In the genomic region with DNA sequence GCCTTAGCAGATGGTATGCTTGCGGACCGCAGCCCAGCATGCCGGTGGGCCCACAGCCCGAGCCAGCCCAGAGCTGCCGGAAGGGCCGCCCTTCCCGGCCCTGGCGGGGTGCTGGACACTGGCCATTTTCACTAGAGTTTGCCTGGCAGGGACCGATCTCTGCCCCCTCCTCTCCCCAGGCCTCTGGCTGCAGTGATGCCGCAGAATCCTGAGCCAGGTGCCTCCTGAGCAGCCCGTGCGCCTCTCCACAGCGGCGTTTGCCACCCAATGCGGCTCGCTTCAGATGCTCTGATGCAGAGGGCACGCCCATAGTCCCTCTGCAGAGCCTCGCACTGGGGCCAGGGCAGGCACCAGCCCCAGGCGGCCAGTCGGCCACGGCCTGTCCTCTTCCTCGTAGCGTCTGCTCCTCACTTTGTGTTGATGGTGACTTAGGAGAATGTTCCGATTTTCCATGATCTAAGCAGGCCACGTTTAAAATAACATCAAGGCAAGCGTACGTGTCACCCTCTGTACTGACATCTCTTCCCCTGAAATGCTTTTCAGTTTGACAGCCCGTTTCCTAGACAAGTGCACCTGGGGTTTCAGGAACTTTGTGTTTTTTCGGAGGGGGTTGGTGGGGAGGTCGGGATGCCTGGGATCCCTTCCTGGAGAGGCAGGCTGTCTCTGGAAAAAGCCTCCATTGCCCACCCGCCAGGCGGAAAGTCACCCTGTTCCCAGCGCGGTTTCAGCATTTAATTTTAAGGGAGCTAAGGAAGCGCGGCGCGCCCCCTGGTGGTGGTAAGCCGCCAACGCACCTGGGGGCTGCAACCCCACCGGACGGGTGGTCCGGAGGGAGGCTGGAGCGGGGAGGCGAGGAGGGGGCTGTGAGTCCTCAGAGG, we compare ENCODE assay signal across 8 cellular contexts.
A peak's percentile ranks its signal among the peaks of the same experiment; 100 is the strongest.
DNase-seq lines count a peak whose midpoint lies in the region; ATAC-seq lines count a peak whose summit lies in the region.

No MANE protein-coding gene starts in this region.

- ATAC-seq in memory B cell (ENCODE audit: low read depth): no peak
- no peak for ATAC-seq in GM21381 (IDR thresholded peaks at IDR 0.05; ENCODE audit: unreplicated experiment)

- H3K36me3 Mint-ChIP-seq in memory B cell: no peaks in the 10 kb centered on the region

- no peak overlapping the region for H3K27ac Mint-ChIP-seq in memory B cell

- DNase-seq in NCI-H2107 treated with DMSO at 0.1 percent for 48 hours (lab: John Stamatoyannopoulos, UW; ENCODE audit: unreplicated experiment) (peak; percentile 17), NCI-H2107 (lab: John Stamatoyannopoulos, UW) (no peak), NCI-H2171 treated with DMSO at 0.1 percent for 48 hours (lab: John Stamatoyannopoulos, UW) (peak; percentile 78), dedifferentiated amniotic fluid mesenchymal stem cell (ENCODE audit: extremely low spot score) (peak; percentile 47), memory B cell (ENCODE audit: low spot score in 2 of 2) (peak; percentile 65 to 79)
- peak; percentile 68 to 75 for DNase-seq in activated CD4-positive, alpha-beta T cell treated with anti-CD3 and anti-CD28 coated beads, Interleukin-2, amount 50 U/mL, for 48 hours
- DNase-seq in stimulated activated CD8-positive, alpha-beta memory T cell treated with anti-CD3 and anti-CD28 coated beads, Interleukin-15, amount 100 ng/mL, for 24 hours (ENCODE audit: low read depth): peak; percentile 54

- peaks cover 1% of the 10 kb centered on the region for H3K27me3 Mint-ChIP-seq in memory B cell

- peaks cover 12% of the 10 kb centered on the region for H3K4me1 Mint-ChIP-seq in memory B cell

- no peak overlapping the region for H3K4me3 Mint-ChIP-seq in memory B cell

- no peaks in the 10 kb centered on the region for H3K9me3 Mint-ChIP-seq in memory B cell
